ENCODE assay signal across 16 cellular contexts in the genomic region with DNA sequence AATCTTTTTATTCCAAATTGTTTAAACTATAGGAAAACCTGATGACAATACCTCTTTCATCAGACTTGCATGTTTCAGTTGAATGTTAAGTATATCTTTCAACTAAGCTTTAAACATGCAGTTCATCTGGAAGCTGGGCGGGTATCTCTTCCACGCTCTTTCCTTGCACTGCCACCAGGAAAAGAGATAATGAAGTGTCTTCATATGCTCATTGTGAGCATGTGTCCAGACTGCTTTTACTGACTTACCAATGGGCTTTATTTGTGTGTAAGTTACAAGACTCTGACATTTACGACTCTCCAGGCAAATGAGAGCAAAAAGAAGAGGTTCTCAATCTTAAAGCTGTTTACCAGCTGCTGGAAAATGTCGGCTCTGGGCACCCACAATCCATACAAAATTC. TPM values are rescaled to one million over a fixed set of nuclear protein-coding genes. Genes with fewer than 3 reads are reported as not detected.
A peak's percentile ranks its signal among the peaks of the same experiment; 100 is the strongest.
DNase-seq lines count a peak whose midpoint lies in the region; ATAC-seq and TF ChIP-seq lines count a peak whose summit lies in the region.
"Had no signal": no experiment of that assay in that cellular context is flagged by ENCODE, and none has a peak within 500 bp of the region (broad histone marks: within the 10 kb centered on the region; RNA-seq: fewer than 3 reads in every experiment).

No MANE protein-coding gene starts in this region.

- no peak for TF ChIP-seq CTCF in fibroblast of villous mesenchyme (IDR thresholded peaks at IDR 0.05; ENCODE audit: insufficient read depth, low read depth, low read length)
- no peak for TF ChIP-seq CTCF in mesothelial cell of epicardium (IDR thresholded peaks at IDR 0.05; ENCODE audit: unreplicated experiment)

- no peaks in the 10 kb centered on the region for H3K9me3 ChIP-seq in SK-N-MC (ENCODE audit: low read depth, low read length)
- H3K9me3 ChIP-seq: BLaER1 had no signal

- H3K27me3 Mint-ChIP-seq in mesothelial cell of epicardium (ENCODE audit: low read depth), result no peaks in the 10 kb centered on the region

- peak; percentile 21 for DNase-seq in COLO829 (ENCODE audit: low spot score)
- DNase-seq in SK-N-MC (ENCODE audit: low read depth, low spot score), result no peak
- peak; percentile 64 for DNase-seq in fibroblast of villous mesenchyme (ENCODE audit: low read depth)
- DNase-seq in mesothelial cell of epicardium (ENCODE audit: low spot score in 2 of 2, unreplicated experiment in 2 of 2), result no peak
- no peak for DNase-seq in OCI-M1 (lab: John Stamatoyannopoulos, UW)
- no peak for DNase-seq in left lobe of liver (ENCODE audit: low spot score)
- DNase-seq: 8988T; AML-193; CD8-positive, alpha-beta memory T cell; DMS 273 treated with DMSO at 0.1 percent for 48 hours had no signal

- no peaks in the 10 kb centered on the region for H3K36me3 ChIP-seq in SK-N-MC (ENCODE audit: insufficient read depth, low read length)
- H3K36me3 ChIP-seq: BLaER1 had no signal

- ATAC-seq in GM21360 (IDR thresholded peaks at IDR 0.05; ENCODE audit: unreplicated experiment) (no peak), GM19467 (IDR thresholded peaks at IDR 0.05; ENCODE audit: unreplicated experiment) (no peak), left lobe of liver (no peak)
- ATAC-seq: HCT116 had no signal

- H3K27ac Mint-ChIP-seq in mesothelial cell of epicardium, result peak overlapping the region; percentile 47
- H3K27ac Mint-ChIP-seq: CD8-positive, alpha-beta memory T cell had no signal

- no peaks in the 10 kb centered on the region for H3K9me3 Mint-ChIP-seq in mesothelial cell of epicardium
- H3K9me3 Mint-ChIP-seq: CD8-positive, alpha-beta memory T cell had no signal

- no peak overlapping the region for H3K4me3 Mint-ChIP-seq in mesothelial cell of epicardium
- H3K4me3 Mint-ChIP-seq: CD8-positive, alpha-beta memory T cell had no signal

- no peak overlapping the region for H3K9ac ChIP-seq in SK-N-MC (ENCODE audit: insufficient read length)
- H3K9ac ChIP-seq: BLaER1 had no signal

- H3K36me3 Mint-ChIP-seq in mesothelial cell of epicardium, result no peaks in the 10 kb centered on the region

- H3K4me3 ChIP-seq in SK-N-MC (peak overlapping the region; percentile 18), fibroblast of villous mesenchyme (ENCODE audit: low read depth, low read length) (no peak overlapping the region)
- H3K4me3 ChIP-seq: BLaER1 had no signal

- H3K27ac ChIP-seq in SK-N-MC, result no peak overlapping the region
- H3K27ac ChIP-seq: BLaER1, HL-60 had no signal

- H3K4me1 Mint-ChIP-seq in mesothelial cell of epicardium, result peaks cover 58% of the 10 kb centered on the region
- H3K4me1 Mint-ChIP-seq: CD8-positive, alpha-beta memory T cell had no signal

RNA-seq across cellular contexts. Expression of a gene that starts 52.7 kb away (rescaled TPM):
- total RNA-seq in fibroblast of villous mesenchyme, result not detected in 2 replicates
- total RNA-seq in mesothelial cell of epicardium, result not detected in 3 replicates
- total RNA-seq in left lobe of liver, result not detected
- total RNA-seq: CD8-positive, alpha-beta memory T cell; Daoy had no signal

Comparison
In these comparisons a context has a peak if more than half of its experiments do, and no peak if none do; other contexts are left out.
1. DNase-seq: peak in COLO829 (single experiment) and fibroblast of villous mesenchyme (single experiment); none in SK-N-MC (single experiment), mesothelial cell of epicardium (0 of 2), OCI-M1 (single experiment) and left lobe of liver (single experiment).